Comparison of ENCODE assay signal across 11 cellular contexts in genomic region chr9:129259373-129259772, GRCh38.
DNase-seq lines count a peak whose midpoint lies in the region; ATAC-seq and TF ChIP-seq lines count a peak whose summit lies in the region.
"Had no signal": no experiment of that assay in that cellular context is flagged by ENCODE, and none has a peak within 500 bp of the region (broad histone marks: within the 10 kb centered on the region; RNA-seq: fewer than 3 reads in every experiment).

No MANE protein-coding gene starts in this region.

- H3K27me3 Mint-ChIP-seq in activated naive CD4-positive, alpha-beta T cell treated with anti-CD3 and anti-CD28 coated beads, Interleukin-2, amount 50 U/mL, for 24 hours = peaks cover 3% of the 10 kb centered on the region
- H3K27me3 Mint-ChIP-seq in activated B cell treated with CpG ODN at 0.5 μM for 24 hours = peaks cover 67% of the 10 kb centered on the region
- peaks cover 27% of the 10 kb centered on the region for H3K27me3 Mint-ChIP-seq in stimulated activated naive CD8-positive, alpha-beta T cell treated with anti-CD3 and anti-CD28 coated beads, Interleukin-15, amount 100 ng/mL, for 72 hours

- DNase-seq in activated naive CD4-positive, alpha-beta T cell treated with anti-CD3 and anti-CD28 coated beads, Interleukin-2, amount 50 U/mL, for 16 hours = no peak
- DNase-seq in activated B cell treated with CpG ODN at 0.5 μM for 24 hours (no peak), smooth muscle cell (lab: John Stamatoyannopoulos, UW; ENCODE audit: unreplicated experiment) (no peak), NCI-H2227 (lab: John Stamatoyannopoulos, UW; ENCODE audit: unreplicated experiment) (no peak), NCI-H1048 (lab: John Stamatoyannopoulos, UW) (no peak)
- DNase-seq in stimulated activated naive CD8-positive, alpha-beta T cell treated with anti-CD3 and anti-CD28 coated beads, Interleukin-15, amount 100 ng/mL, for 72 hours = no peak
- DNase-seq: activated CD4-positive, CD25-positive, alpha-beta regulatory T cell treated with anti-CD3 and anti-CD28 coated beads, Interleukin-2, amount 50 U/mL, for 72 hours had no signal

- H3K4me3 Mint-ChIP-seq in activated naive CD4-positive, alpha-beta T cell treated with anti-CD3 and anti-CD28 coated beads, Interleukin-2, amount 50 U/mL, for 24 hours = peak overlapping the region; percentile 78
- peak overlapping the region; percentile 60 for H3K4me3 Mint-ChIP-seq in activated B cell treated with CpG ODN at 0.5 μM for 24 hours
- H3K4me3 Mint-ChIP-seq in stimulated activated naive CD8-positive, alpha-beta T cell treated with anti-CD3 and anti-CD28 coated beads, Interleukin-15, amount 100 ng/mL, for 72 hours = peak overlapping the region; percentile 77 to 78

- no peak for ATAC-seq in activated B cell treated with CpG ODN at 0.5 μM for 24 hours (ENCODE audit: low read depth)
- no peak for ATAC-seq in stimulated activated naive CD8-positive, alpha-beta T cell treated with anti-CD3 and anti-CD28 coated beads, Interleukin-15, amount 100 ng/mL, for 72 hours
- ATAC-seq: psoas muscle had no signal

- TF ChIP-seq CTCF in activated B cell treated with CpG ODN at 0.5 μM for 24 hours (IDR thresholded peaks at IDR 0.05) (no peak), smooth muscle cell (IDR thresholded peaks at IDR 0.05; ENCODE audit: borderline replicate concordance, insufficient read depth, poor library complexity, severe bottlenecking) (no peak)

- no peaks in the 10 kb centered on the region for H3K9me3 ChIP-seq in iPS-18a (ENCODE audit: control insufficient read depth, low read depth, low read length)
- H3K9me3 ChIP-seq in smooth muscle cell (replicated peaks; ENCODE audit: low read depth) = no peaks in the 10 kb centered on the region
- H3K9me3 ChIP-seq: psoas muscle had no signal

- H3K27ac Mint-ChIP-seq in activated naive CD4-positive, alpha-beta T cell treated with anti-CD3 and anti-CD28 coated beads, Interleukin-2, amount 50 U/mL, for 24 hours = peak overlapping the region; percentile 25
- H3K27ac Mint-ChIP-seq in activated B cell treated with CpG ODN at 0.5 μM for 24 hours = no peak overlapping the region
- H3K27ac Mint-ChIP-seq in stimulated activated naive CD8-positive, alpha-beta T cell treated with anti-CD3 and anti-CD28 coated beads, Interleukin-15, amount 100 ng/mL, for 72 hours = peak overlapping the region in 1 of 2 donors; percentile 78

- H3K4me1 Mint-ChIP-seq in activated naive CD4-positive, alpha-beta T cell treated with anti-CD3 and anti-CD28 coated beads, Interleukin-2, amount 50 U/mL, for 24 hours = peaks cover 40% of the 10 kb centered on the region
- peaks cover 20% of the 10 kb centered on the region for H3K4me1 Mint-ChIP-seq in activated B cell treated with CpG ODN at 0.5 μM for 24 hours
- peaks cover 37% of the 10 kb centered on the region for H3K4me1 Mint-ChIP-seq in stimulated activated naive CD8-positive, alpha-beta T cell treated with anti-CD3 and anti-CD28 coated beads, Interleukin-15, amount 100 ng/mL, for 72 hours

- H3K4me3 ChIP-seq in iPS-18a (ENCODE audit: low read length) (peak overlapping the region; percentile 39), smooth muscle cell (no peak overlapping the region)

- WGBS in smooth muscle cell (ENCODE audit: low lambda C conversion rate) = 78% methylated on average over 7 of the region's 7 CpGs

- H3K9ac ChIP-seq in iPS-18a (ENCODE audit: low read length) = no peak overlapping the region
- H3K9ac ChIP-seq in smooth muscle cell (ENCODE audit: low read depth) = no peak overlapping the region

- no peak overlapping the region for H3K27ac ChIP-seq in iPS-18a (ENCODE audit: low read length)
- H3K27ac ChIP-seq in smooth muscle cell (ENCODE audit: low read depth) = no peak overlapping the region
- H3K27ac ChIP-seq: coronary artery, psoas muscle had no signal

- POLR2A ChIA-PET in activated B cell treated with CpG ODN at 0.5 μM for 24 hours (lab: Charles Lee) = no interaction called here

- no peaks in the 10 kb centered on the region for H3K36me3 ChIP-seq in iPS-18a (ENCODE audit: control insufficient read depth, low read depth, low read length)
- no peaks in the 10 kb centered on the region for H3K36me3 ChIP-seq in smooth muscle cell (ENCODE audit: low read depth)

- intact Hi-C loops in activated B cell treated with CpG ODN at 0.5 μM for 24 hours (cut with micrococcal nuclease) = no loop called here

- no peaks in the 10 kb centered on the region for H3F3A ChIP-seq in smooth muscle cell (ENCODE audit: low read depth)

- H3K36me3 Mint-ChIP-seq in activated naive CD4-positive, alpha-beta T cell treated with anti-CD3 and anti-CD28 coated beads, Interleukin-2, amount 50 U/mL, for 24 hours = no peaks in the 10 kb centered on the region
- no peaks in the 10 kb centered on the region for H3K36me3 Mint-ChIP-seq in activated B cell treated with CpG ODN at 0.5 μM for 24 hours (ENCODE audit: low read depth)

- no peak overlapping the region for H2AFZ ChIP-seq in smooth muscle cell (ENCODE audit: low read depth)

- no peaks in the 10 kb centered on the region for H3K79me2 ChIP-seq in smooth muscle cell (ENCODE audit: low read depth)

- H3K4me1 ChIP-seq in iPS-18a (ENCODE audit: control insufficient read depth, low read depth, low read length) = peaks cover 3% of the 10 kb centered on the region
- H3K4me1 ChIP-seq in smooth muscle cell (ENCODE audit: low read depth) = peaks cover 5% of the 10 kb centered on the region

- CTCF ChIA-PET in activated B cell treated with CpG ODN at 0.5 μM for 24 hours (lab: Charles Lee) = no interaction called here

- H3K4me2 ChIP-seq in smooth muscle cell = no peak overlapping the region

- no peaks in the 10 kb centered on the region for H3K9me3 Mint-ChIP-seq in activated naive CD4-positive, alpha-beta T cell treated with anti-CD3 and anti-CD28 coated beads, Interleukin-2, amount 50 U/mL, for 24 hours
- no peaks in the 10 kb centered on the region for H3K9me3 Mint-ChIP-seq in activated B cell treated with CpG ODN at 0.5 μM for 24 hours
- H3K9me3 Mint-ChIP-seq in stimulated activated naive CD8-positive, alpha-beta T cell treated with anti-CD3 and anti-CD28 coated beads, Interleukin-15, amount 100 ng/mL, for 72 hours = no peaks in the 10 kb centered on the region

- H4K20me1 ChIP-seq in smooth muscle cell (ENCODE audit: low read depth) = no peaks in the 10 kb centered on the region

- peaks cover 40% of the 10 kb centered on the region for H3K27me3 ChIP-seq in iPS-18a (ENCODE audit: control insufficient read depth, insufficient read depth, low read length)
- no peaks in the 10 kb centered on the region for H3K27me3 ChIP-seq in smooth muscle cell (ENCODE audit: low read depth)
